In the genomic region with DNA sequence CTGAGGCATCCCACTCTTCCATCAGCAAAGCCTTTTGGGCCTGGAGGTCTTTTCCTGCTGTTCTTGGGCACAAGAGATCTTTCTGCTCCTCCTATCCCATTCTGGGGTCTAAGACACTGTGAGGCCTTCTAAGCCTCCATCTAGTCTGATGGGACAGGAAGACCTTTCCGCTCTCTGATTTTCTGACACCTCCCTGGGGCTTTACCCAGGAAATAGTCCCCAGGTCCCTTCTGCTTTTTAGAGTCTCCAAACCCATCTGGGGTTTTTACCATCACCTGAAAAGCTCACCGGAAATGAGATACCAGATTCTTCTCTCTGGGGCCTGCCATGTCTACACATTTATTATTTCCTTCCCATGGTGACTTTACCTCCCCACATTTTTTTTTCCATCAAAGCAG, we compare ENCODE assay signal across 13 cellular contexts. TPM values are rescaled to one million over a fixed set of nuclear protein-coding genes. Genes with fewer than 3 reads are reported as not detected.
DNase-seq lines count a peak whose midpoint lies in the region; ATAC-seq and TF ChIP-seq lines count a peak whose summit lies in the region.
"Had no signal": no experiment of that assay in that cellular context is flagged by ENCODE, and none has a peak within 500 bp of the region (broad histone marks: within the 10 kb centered on the region; RNA-seq: fewer than 3 reads in every experiment).

No MANE protein-coding gene starts in this region.

- TF ChIP-seq CTCF in CD8-positive, alpha-beta T cell (IDR thresholded peaks at IDR 0.05), result no peak
- no peak for TF ChIP-seq CTCF in Loucy (conservative IDR thresholded peaks at IDR 0.05; ENCODE audit: low read length)

- H3K4me3 Mint-ChIP-seq in CD8-positive, alpha-beta T cell, result no peak overlapping the region

- no peaks in the 10 kb centered on the region for H3K9me3 Mint-ChIP-seq in CD8-positive, alpha-beta T cell

- peaks cover 3% of the 10 kb centered on the region for H3K4me1 Mint-ChIP-seq in CD8-positive, alpha-beta T cell (ENCODE audit: low read depth)

- peak overlapping the region; percentile 27 for H3K27ac Mint-ChIP-seq in CD8-positive, alpha-beta T cell

- no peak for DNase-seq in CD8-positive, alpha-beta T cell
- DNase-seq in HEK293T (ENCODE audit: extremely low spot score) (no peak), GF-D8 (lab: John Stamatoyannopoulos, UW) (no peak), aorta (no peak), MV-4-11 (lab: John Stamatoyannopoulos, UW) (no peak)
- DNase-seq: activated CD8-positive, alpha-beta memory T cell treated with anti-CD3 and anti-CD28 coated beads, Interleukin-2, amount 50 U/mL, for 48 hours; foreskin melanocyte; NCI-H524 had no signal

- H3K4me2 ChIP-seq in Loucy (ENCODE audit: low read depth, low read length, poor library complexity, severe bottlenecking), result peak overlapping the region; percentile 0

- intact Hi-C loops in CD8-positive, alpha-beta T cell (cut with DNase I, micrococcal nuclease), result no loop called here
- intact Hi-C loops in aorta (cut with DNase I), result no loop called here

- no peak overlapping the region for H2AFZ ChIP-seq in Loucy (ENCODE audit: low read length)

- no peaks in the 10 kb centered on the region for H3K4me1 ChIP-seq in CD8-positive, alpha-beta T cell (ENCODE audit: insufficient read depth, low read length)
- H3K4me1 ChIP-seq in Loucy (ENCODE audit: insufficient read depth, low read length, poor library complexity, severe bottlenecking), result peaks cover 14% of the 10 kb centered on the region
- H3K4me1 ChIP-seq in aorta (ENCODE audit: control insufficient read depth in 1 of 2, insufficient read depth in 2 of 2, low read length in 2 of 2), result no peaks in the 10 kb centered on the region

- no peaks in the 10 kb centered on the region for H3K27me3 ChIP-seq in CD8-positive, alpha-beta T cell (ENCODE audit: insufficient read depth, low read length)
- H3K27me3 ChIP-seq in Loucy (ENCODE audit: insufficient read depth, low read length, poor library complexity, severe bottlenecking) (peaks cover 46% of the 10 kb centered on the region), aorta (ENCODE audit: control insufficient read depth in 1 of 2, insufficient read depth in 2 of 2, low read length in 1 of 2) (no peaks in the 10 kb centered on the region)

- no peak overlapping the region for H3K27ac ChIP-seq in CD8-positive, alpha-beta T cell (ENCODE audit: low read depth, low read length)
- H3K27ac ChIP-seq in aorta (ENCODE audit: low read depth in 1 of 2, low read length in 2 of 2), result no peak overlapping the region

- H3F3A ChIP-seq in Loucy (ENCODE audit: low read depth), result 0 out of 2 replicates have a peak, but pooled peaks cover 4% of the 10 kb centered on the region

- CTCF ChIA-PET in CD8-positive, alpha-beta T cell (lab: Charles Lee), result no interaction called here
- CTCF ChIA-PET in HEK293T (lab: Yijun Ruan, JAX), result no interaction called here

- H4K20me1 ChIP-seq in Loucy (ENCODE audit: insufficient read depth, low read length, poor library complexity, severe bottlenecking), result no peaks in the 10 kb centered on the region

- H3K9me3 ChIP-seq in CD8-positive, alpha-beta T cell (ENCODE audit: low read length), result no peaks in the 10 kb centered on the region
- H3K9me3 ChIP-seq in Loucy (ENCODE audit: insufficient read depth, low read depth, low read length), result no peaks in the 10 kb centered on the region
- H3K9me3 ChIP-seq in aorta (ENCODE audit: control insufficient read depth, low read length), result peaks cover 1% of the 10 kb centered on the region

- no peak for ATAC-seq in CD8-positive, alpha-beta T cell
- ATAC-seq in GM19043 (IDR thresholded peaks at IDR 0.05; ENCODE audit: low read depth, unreplicated experiment) (peak; percentile 79), HG02678 (IDR thresholded peaks at IDR 0.05; ENCODE audit: unreplicated experiment) (peak; percentile 82), aorta (ENCODE audit: low FRiP score) (no peak)

- H3K36me3 Mint-ChIP-seq in CD8-positive, alpha-beta T cell, result no peaks in the 10 kb centered on the region

- no peak overlapping the region for H3K4me3 ChIP-seq in CD8-positive, alpha-beta T cell (ENCODE audit: low read depth, low read length)
- H3K4me3 ChIP-seq in Loucy (ENCODE audit: low read length, poor library complexity, severe bottlenecking) (no peak overlapping the region), aorta (ENCODE audit: low read length in 2 of 2) (no peak overlapping the region)
- H3K4me3 ChIP-seq: lung had no signal

- no peaks in the 10 kb centered on the region for H3K27me3 Mint-ChIP-seq in CD8-positive, alpha-beta T cell (ENCODE audit: low read depth)

- no peaks in the 10 kb centered on the region for H3K79me2 ChIP-seq in Loucy (ENCODE audit: insufficient read depth, low read length)

- H3K9ac ChIP-seq in Loucy (ENCODE audit: low read depth, low read length, poor library complexity, severe bottlenecking), result no peak overlapping the region

- 84 to 85% methylated on average over 2 of the region's 2 CpGs for WGBS in aorta, 2 donors

- no peaks in the 10 kb centered on the region for H3K36me3 ChIP-seq in CD8-positive, alpha-beta T cell (ENCODE audit: insufficient read depth, low read length)
- no peaks in the 10 kb centered on the region for H3K36me3 ChIP-seq in Loucy (ENCODE audit: insufficient read depth, low read length)
- no peaks in the 10 kb centered on the region for H3K36me3 ChIP-seq in aorta (ENCODE audit: control insufficient read depth in 1 of 2, insufficient read depth in 2 of 2, low read length in 1 of 2)

- POLR2A ChIA-PET in CD8-positive, alpha-beta T cell (lab: Charles Lee), result no interaction called here
- POLR2A ChIA-PET in HEK293T (lab: Yijun Ruan, JAX), result no interaction called here

- no peaks in the 10 kb centered on the region for H3K9me2 ChIP-seq in Loucy (replicated peaks; ENCODE audit: low read depth, low read length)

TF ChIP-seq in HEK293T, 16 proteins besides CTCF, POLR2A, EP300 and RAD21:
- TF ChIP-seq ELF4 (IDR thresholded peaks at IDR 0.05), result no peak
- no peak for TF ChIP-seq SP1 (IDR thresholded peaks at IDR 0.05)
- TF ChIP-seq PKNOX1 (IDR thresholded peaks at IDR 0.05), result no peak
- no peak for TF ChIP-seq SUZ12 (IDR thresholded peaks at IDR 0.05)
- no peak for TF ChIP-seq FOXM1 (IDR thresholded peaks at IDR 0.05; ENCODE audit: borderline replicate concordance)
- TF ChIP-seq FOXA1 (IDR thresholded peaks at IDR 0.05), result no peak
- no peak for TF ChIP-seq FOXK2 (IDR thresholded peaks at IDR 0.05)
- no peak for TF ChIP-seq BHLHE40 (IDR thresholded peaks at IDR 0.05; ENCODE audit: borderline replicate concordance)
- no peak for TF ChIP-seq L3MBTL2 (conservative IDR thresholded peaks at IDR 0.05)
- TF ChIP-seq TARDBP (IDR thresholded peaks at IDR 0.05), result no peak
- TF ChIP-seq ZNF384 (IDR thresholded peaks at IDR 0.05), result no peak
- no peak for TF ChIP-seq ARNT (IDR thresholded peaks at IDR 0.05)
- no peak for TF ChIP-seq CTBP1 (IDR thresholded peaks at IDR 0.05; ENCODE audit: borderline replicate concordance)
- no peak for TF ChIP-seq HDGF (IDR thresholded peaks at IDR 0.05; ENCODE audit: borderline replicate concordance)
- no peak for TF ChIP-seq NFRKB (IDR thresholded peaks at IDR 0.05)
- TF ChIP-seq LEF1 (IDR thresholded peaks at IDR 0.05; ENCODE audit: borderline replicate concordance), result no peak

RNA-seq across cellular contexts. Expression of gene CLEC17A, which starts 21.1 kb away (rescaled TPM):
- under 1 TPM in 1 of 2 experiments, not detected in 1; 0.35 TPM for total RNA-seq in CD8-positive, alpha-beta T cell
- under 1 TPM in 1 of 2 donors, not detected in 1; 0.18 TPM for total RNA-seq in aorta
- not detected for polyA plus RNA-seq in aorta
- polyA plus RNA-seq: BJ had no signal

RNA-seq across cellular contexts. Expression of gene NDUFB7, which starts 32.1 kb away (rescaled TPM):
- total RNA-seq in CD8-positive, alpha-beta T cell, result 10 to 100 TPM; 27.8 to 34.3 TPM
- 100 to 1,000 TPM; 118 to 126 TPM for total RNA-seq in aorta
- polyA plus RNA-seq in aorta, result 100 to 1,000 TPM; 433 to 452 TPM

Comparison
In these comparisons a context has a peak if more than half of its experiments do, and no peak if none do; other contexts are left out.
1. ATAC-seq: peak in GM19043 (single experiment) and HG02678 (single experiment); none in CD8-positive, alpha-beta T cell (single experiment) and aorta (single experiment).